In the genomic region with DNA sequence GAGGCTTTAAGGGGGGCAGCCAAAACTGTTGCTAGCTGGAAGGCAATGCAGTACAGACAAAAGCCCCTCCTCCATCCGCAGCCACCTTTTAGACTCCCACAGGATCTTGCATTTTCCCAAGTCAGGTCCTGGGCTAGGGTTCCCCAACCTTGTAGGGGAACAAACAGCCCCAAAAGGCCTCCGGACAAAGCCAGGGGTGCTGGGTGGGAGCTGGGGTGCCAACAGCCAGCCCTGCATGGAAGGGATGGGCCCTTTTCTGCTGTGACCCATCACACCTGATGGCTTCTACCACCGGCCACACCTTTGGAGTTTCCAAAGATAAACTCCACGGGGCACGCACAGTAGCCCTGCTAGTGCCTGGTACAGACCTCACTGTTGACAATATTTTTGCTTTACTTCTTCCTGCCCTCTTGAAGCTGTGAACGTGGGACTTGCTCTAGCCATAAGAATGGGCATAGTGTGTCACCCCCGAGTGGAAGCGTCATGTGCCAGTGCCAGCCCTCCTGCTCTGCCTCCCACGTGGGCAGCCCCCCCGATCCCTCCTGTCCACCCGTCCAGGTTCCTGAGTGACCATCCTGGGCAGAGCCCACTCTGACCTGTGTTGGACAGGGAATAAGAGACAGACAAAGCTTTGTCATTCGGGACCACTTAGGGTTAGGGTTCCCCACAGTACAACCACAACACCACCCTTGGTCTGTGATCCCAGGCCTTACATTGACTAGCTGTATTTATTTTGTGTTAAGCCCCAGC, we compare ENCODE assay signal across 1 cellular context.
TF ChIP-seq lines count a peak whose summit lies in the region.

No MANE protein-coding gene starts in this region.

TF ChIP-seq in HepG2, 621 proteins besides CTCF, POLR2A, EP300 and RAD21:
- no peak for TF ChIP-seq HNRNPUL1 (IDR thresholded peaks at IDR 0.05; ENCODE audit: low read depth, low read length)
- no peak for TF ChIP-seq PHB2 (IDR thresholded peaks at IDR 0.05; ENCODE audit: partially characterized antibody)
- TF ChIP-seq ZBTB40 (IDR thresholded peaks at IDR 0.05) = no peak
- no peak for TF ChIP-seq ZBTB40 (CRISPR knock-in tag; IDR thresholded peaks at IDR 0.05)
- no peak for TF ChIP-seq HMG20A (CRISPR knock-in tag; IDR thresholded peaks at IDR 0.05; ENCODE audit: borderline replicate concordance)
- TF ChIP-seq NR2F2 (IDR thresholded peaks at IDR 0.05; ENCODE audit: borderline replicate concordance, low read depth) = no peak
- TF ChIP-seq EED (CRISPR knock-in tag; IDR thresholded peaks at IDR 0.05) = no peak
- no peak for TF ChIP-seq ZNF790 (CRISPR knock-in tag; IDR thresholded peaks at IDR 0.05; ENCODE audit: borderline replicate concordance)
- no peak for TF ChIP-seq ZNF747 (CRISPR knock-in tag; IDR thresholded peaks at IDR 0.05; ENCODE audit: borderline replicate concordance)
- no peak for TF ChIP-seq NKX3-1 (CRISPR knock-in tag; IDR thresholded peaks at IDR 0.05)
- TF ChIP-seq ZNF607 (CRISPR knock-in tag; IDR thresholded peaks at IDR 0.05; ENCODE audit: borderline replicate concordance) = no peak
- no peak for TF ChIP-seq ZNF251 (CRISPR knock-in tag; IDR thresholded peaks at IDR 0.05)
- no peak for TF ChIP-seq ZNF841 (CRISPR knock-in tag; IDR thresholded peaks at IDR 0.05; ENCODE audit: borderline replicate concordance)
- TF ChIP-seq CENPT (CRISPR knock-in tag; IDR thresholded peaks at IDR 0.05; ENCODE audit: low read depth) = no peak
- TF ChIP-seq ZNF557 (CRISPR knock-in tag; IDR thresholded peaks at IDR 0.05) = no peak
- TF ChIP-seq KLF6 (CRISPR knock-in tag; IDR thresholded peaks at IDR 0.05) = no peak
- TF ChIP-seq, protein P1, sequence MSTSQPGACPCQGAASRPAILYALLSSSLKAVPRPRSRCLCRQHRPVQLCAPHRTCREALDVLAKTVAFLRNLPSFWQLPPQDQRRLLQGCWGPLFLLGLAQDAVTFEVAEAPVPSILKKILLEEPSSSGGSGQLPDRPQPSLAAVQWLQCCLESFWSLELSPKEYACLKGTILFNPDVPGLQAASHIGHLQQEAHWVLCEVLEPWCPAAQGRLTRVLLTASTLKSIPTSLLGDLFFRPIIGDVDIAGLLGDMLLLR (CRISPR knock-in tag; IDR thresholded peaks at IDR 0.05) = no peak
- TF ChIP-seq EHMT2 (IDR thresholded peaks at IDR 0.05; ENCODE audit: borderline replicate concordance, low read depth, low read length) = no peak
- TF ChIP-seq, protein P2, sequence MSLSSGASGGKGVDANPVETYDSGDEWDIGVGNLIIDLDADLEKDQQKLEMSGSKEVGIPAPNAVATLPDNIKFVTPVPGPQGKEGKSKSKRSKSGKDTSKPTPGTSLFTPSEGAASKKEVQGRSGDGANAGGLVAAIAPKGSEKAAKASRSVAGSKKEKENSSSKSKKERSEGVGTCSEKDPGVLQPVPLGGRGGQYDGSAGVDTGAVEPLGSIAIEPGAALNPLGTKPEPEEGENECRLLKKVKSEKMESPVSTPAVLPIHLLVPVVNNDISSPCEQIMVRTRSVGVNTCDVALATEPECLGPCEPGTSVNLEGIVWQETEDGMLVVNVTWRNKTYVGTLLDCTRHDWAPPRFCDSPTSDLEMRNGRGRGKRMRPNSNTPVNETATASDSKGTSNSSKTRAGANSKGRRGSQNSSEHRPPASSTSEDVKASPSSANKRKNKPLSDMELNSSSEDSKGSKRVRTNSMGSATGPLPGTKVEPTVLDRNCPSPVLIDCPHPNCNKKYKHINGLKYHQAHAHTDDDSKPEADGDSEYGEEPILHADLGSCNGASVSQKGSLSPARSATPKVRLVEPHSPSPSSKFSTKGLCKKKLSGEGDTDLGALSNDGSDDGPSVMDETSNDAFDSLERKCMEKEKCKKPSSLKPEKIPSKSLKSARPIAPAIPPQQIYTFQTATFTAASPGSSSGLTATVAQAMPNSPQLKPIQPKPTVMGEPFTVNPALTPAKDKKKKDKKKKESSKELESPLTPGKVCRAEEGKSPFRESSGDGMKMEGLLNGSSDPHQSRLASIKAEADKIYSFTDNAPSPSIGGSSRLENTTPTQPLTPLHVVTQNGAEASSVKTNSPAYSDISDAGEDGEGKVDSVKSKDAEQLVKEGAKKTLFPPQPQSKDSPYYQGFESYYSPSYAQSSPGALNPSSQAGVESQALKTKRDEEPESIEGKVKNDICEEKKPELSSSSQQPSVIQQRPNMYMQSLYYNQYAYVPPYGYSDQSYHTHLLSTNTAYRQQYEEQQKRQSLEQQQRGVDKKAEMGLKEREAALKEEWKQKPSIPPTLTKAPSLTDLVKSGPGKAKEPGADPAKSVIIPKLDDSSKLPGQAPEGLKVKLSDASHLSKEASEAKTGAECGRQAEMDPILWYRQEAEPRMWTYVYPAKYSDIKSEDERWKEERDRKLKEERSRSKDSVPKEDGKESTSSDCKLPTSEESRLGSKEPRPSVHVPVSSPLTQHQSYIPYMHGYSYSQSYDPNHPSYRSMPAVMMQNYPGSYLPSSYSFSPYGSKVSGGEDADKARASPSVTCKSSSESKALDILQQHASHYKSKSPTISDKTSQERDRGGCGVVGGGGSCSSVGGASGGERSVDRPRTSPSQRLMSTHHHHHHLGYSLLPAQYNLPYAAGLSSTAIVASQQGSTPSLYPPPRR (CRISPR knock-in tag; IDR thresholded peaks at IDR 0.05; ENCODE audit: borderline replicate concordance) = no peak
- no peak for TF ChIP-seq ZSCAN30 (CRISPR knock-in tag; IDR thresholded peaks at IDR 0.05)
- TF ChIP-seq NFRKB (IDR thresholded peaks at IDR 0.05) = no peak
